13 cellular contexts compared by ENCODE assay signal in genomic region chr5:158463971-158464370, GRCh38.
DNase-seq lines count a peak whose midpoint lies in the region; ATAC-seq, FAIRE-seq and TF ChIP-seq lines count a peak whose summit lies in the region.
"Had no signal": no experiment of that assay in that cellular context is flagged by ENCODE, and none has a peak within 500 bp of the region (broad histone marks: within the 10 kb centered on the region; RNA-seq: fewer than 3 reads in every experiment).

No MANE protein-coding gene starts in this region.

- no peak overlapping the region for H2AFZ ChIP-seq in ACC112 (ENCODE audit: low read length, unreplicated experiment)

- FAIRE-seq in frontal cortex (lab: Jason Lieb, UNC) = no peak
- FAIRE-seq: keratinocyte had no signal

- H3K27me3 ChIP-seq in ACC112 (ENCODE audit: insufficient read depth, low read length) (no peaks in the 10 kb centered on the region), right lobe of liver (no peaks in the 10 kb centered on the region)

- H3K79me2 ChIP-seq in ACC112 (ENCODE audit: control insufficient read depth, insufficient read depth, low read length, unreplicated experiment) = no peaks in the 10 kb centered on the region

- H3K36me3 ChIP-seq in ACC112 (ENCODE audit: insufficient read depth, low read length) (no peaks in the 10 kb centered on the region), right lobe of liver (no peaks in the 10 kb centered on the region)

- H3K4me3 ChIP-seq in ACC112 (ENCODE audit: low read depth, low read length) (no peak overlapping the region; the same call in 1 of the 2 replicates), right lobe of liver (no peak overlapping the region)

- ATAC-seq in right lobe of liver (peak; percentile 37 to 77 (median 48)), HG02973 (IDR thresholded peaks at IDR 0.05; ENCODE audit: unreplicated experiment) (no peak), GM19328 (IDR thresholded peaks at IDR 0.05; ENCODE audit: unreplicated experiment) (no peak)
- ATAC-seq in effector memory CD8-positive, alpha-beta T cell (replicated peaks) = no peak

- no peak for TF ChIP-seq POLR2A in right lobe of liver (IDR thresholded peaks at IDR 0.05)

- 14% methylated on average over 4 of the region's 4 CpGs for WGBS in right lobe of liver (ENCODE audit: insufficient coverage, low coverage, low lambda C conversion rate, missing lambda C conversion rate)

- no peak overlapping the region for H3K4me3 Mint-ChIP-seq in effector memory CD8-positive, alpha-beta T cell

- H3K27me3 Mint-ChIP-seq in effector memory CD8-positive, alpha-beta T cell = peaks cover 0 to 7% of the 10 kb centered on the region in 2 donors

- no peak overlapping the region for H3K27ac Mint-ChIP-seq in effector memory CD8-positive, alpha-beta T cell

- peak; percentile 24 for DNase-seq in GOT3 (lab: John Stamatoyannopoulos, UW)
- peak; percentile 58 for DNase-seq in amniotic epithelial cell (ENCODE audit: low read depth)
- DNase-seq in right lobe of liver = peak; percentile 41 to 72 (median 63)
- no peak for DNase-seq in frontal cortex (ENCODE audit: low spot score in 2 of 2)
- DNase-seq in effector memory CD8-positive, alpha-beta T cell = no peak
- DNase-seq: activated CD4-positive, CD25-positive, alpha-beta regulatory T cell treated with anti-CD3 and anti-CD28 coated beads, Interleukin-2, amount 50 U/mL, for 72 hours; anterior cingulate cortex; NCI-H2107 had no signal

- H3K36me3 Mint-ChIP-seq in effector memory CD8-positive, alpha-beta T cell (ENCODE audit: insufficient read depth) = no peaks in the 10 kb centered on the region

- no peaks in the 10 kb centered on the region for H3K9me3 Mint-ChIP-seq in effector memory CD8-positive, alpha-beta T cell

- intact Hi-C loops in right lobe of liver (cut with DNase I) = no loop called here

- no peaks in the 10 kb centered on the region for H3K4me1 Mint-ChIP-seq in effector memory CD8-positive, alpha-beta T cell (ENCODE audit: low read depth in 2 of 2)

- TF ChIP-seq CTCF in right lobe of liver (IDR thresholded peaks at IDR 0.05) = no peak

- H3K4me1 ChIP-seq in ACC112 (ENCODE audit: control insufficient read depth, insufficient read depth, low read length, unreplicated experiment) (peaks cover 23% of the 10 kb centered on the region), right lobe of liver (peaks cover 0 to 45% (median 16%) of the 10 kb centered on the region in 4 donors)

- H3K27ac ChIP-seq in ACC112 (ENCODE audit: low read depth, low read length) = peak overlapping the region; percentile 79
- peak overlapping the region; percentile 31 to 78 (median 71) for H3K27ac ChIP-seq in right lobe of liver
- H3K27ac ChIP-seq: epithelial cell of prostate had no signal

- no peaks in the 10 kb centered on the region for H3K9me3 ChIP-seq in right lobe of liver

Comparison
In these comparisons a context has a peak if more than half of its experiments do, and no peak if none do; other contexts are left out.
1. DNase-seq: peak in GOT3 (single experiment), amniotic epithelial cell (single experiment) and right lobe of liver (3 of 3); none in frontal cortex (0 of 2) and effector memory CD8-positive, alpha-beta T cell (0 of 3).
2. ATAC-seq: peak in right lobe of liver (4 of 4); none in HG02973 (single experiment), GM19328 (single experiment) and effector memory CD8-positive, alpha-beta T cell (single experiment).